In the genomic region with DNA sequence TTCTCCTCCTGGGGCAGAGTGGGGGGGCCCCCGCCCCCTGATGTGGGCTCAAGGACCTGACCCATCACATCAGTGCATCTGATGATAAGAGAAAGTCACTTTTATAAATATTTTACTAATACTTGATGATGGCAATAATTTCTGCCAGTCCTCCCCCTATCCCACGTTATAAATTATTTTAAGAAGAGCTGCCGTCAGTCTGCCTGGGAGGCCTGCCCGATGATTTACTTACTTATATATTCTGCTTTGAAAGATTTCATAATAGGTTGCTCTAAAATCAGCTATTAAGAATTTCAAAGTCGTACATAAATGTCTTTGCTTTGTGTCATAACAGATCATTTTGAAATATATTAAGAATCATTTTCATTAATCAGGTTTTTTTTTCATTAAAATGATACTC, we compare ENCODE assay signal across 33 cellular contexts.
"Had no signal": no experiment of that assay in that cellular context is flagged by ENCODE, and none has a peak within 500 bp of the region (broad histone marks: within the 10 kb centered on the region; RNA-seq: fewer than 3 reads in every experiment).

No MANE protein-coding gene starts in this region.

- DNase-seq: Karpas-422, Kasumi-1, MG63, MM.1S, MV-4-11, NCI-H1048, NCI-H1092, NCI-H1092 treated with DMSO at 0.1 percent for 48 hours, NCI-H1105, NCI-H1105 treated with DMSO at 0.1 percent for 48 hours, NCI-H1417, NCI-H1417 treated with DMSO at 0.1 percent for 48 hours, NCI-H1436, NCI-H1436 treated with DMSO at 0.1 percent for 48 hours, NCI-H146, NCI-H1694, NCI-H1694 treated with DMSO at 0.1 percent for 48 hours, NCI-H187, NCI-H187 treated with DMSO at 0.1 percent for 48 hours, NCI-H1930, NCI-H2029, NCI-H2029 treated with DMSO at 0.1 percent for 48 hours, NCI-H2081, NCI-H2081 treated with DMSO at 0.1 percent for 48 hours, NCI-H2107, NCI-H2171, NCI-H2171 treated with DMSO at 0.1 percent for 48 hours, NCI-H2227 treated with DMSO at 0.1 percent for 48 hours, NCI-H226, NCI-H345, NCI-H446, NCI-H446 treated with DMSO at 0.1 percent for 48 hours, NCI-H510A had no signal
